In genomic region chr19:36686365-36687213, GRCh38 we compare ENCODE assay signal across 8 cellular contexts. TPM values are rescaled to one million over a fixed set of nuclear protein-coding genes. Genes with fewer than 3 reads are reported as not detected.
A peak's percentile ranks its signal among the peaks of the same experiment; 100 is the strongest.
DNase-seq lines count a peak whose midpoint lies in the region; TF ChIP-seq lines count a peak whose summit lies in the region.

No MANE protein-coding gene starts in this region.

- H3K27ac Mint-ChIP-seq in activated naive CD4-positive, alpha-beta T cell treated with anti-CD3 and anti-CD28 coated beads, Interleukin-2, amount 10 ng/mL, durations not matched to agents 7 days and 5 days: peak overlapping the region; percentile 97

- H3K27me3 ChIP-seq in thymus (ENCODE audit: control insufficient read depth, insufficient read depth): no peaks in the 10 kb centered on the region

- POLR2A ChIA-PET in GM10248 (lab: Yijun Ruan, JAX): no interaction called here

- intact Hi-C loops in lower leg skin (cut with DNase I; ENCODE audit: low total_unique reads): no loop called here

- WGBS in lower leg skin, 2 donors: 8 to 11% methylated on average over 20 of the region's 20 CpGs
- 17% methylated on average over 20 of the region's 20 CpGs for WGBS in thymus

- peaks cover 14% of the 10 kb centered on the region for H3K36me3 ChIP-seq in thymus (ENCODE audit: control insufficient read depth, insufficient read depth)

- peaks cover 31% of the 10 kb centered on the region for H3K4me1 Mint-ChIP-seq in activated naive CD4-positive, alpha-beta T cell treated with anti-CD3 and anti-CD28 coated beads, Interleukin-2, amount 10 ng/mL, durations not matched to agents 7 days and 5 days

- H3K4me1 ChIP-seq in thymus (ENCODE audit: control insufficient read depth, insufficient read depth, low read length): peaks cover 12% of the 10 kb centered on the region

- H3K27me3 Mint-ChIP-seq in activated naive CD4-positive, alpha-beta T cell treated with anti-CD3 and anti-CD28 coated beads, Interleukin-2, amount 10 ng/mL, durations not matched to agents 7 days and 5 days: peaks cover 6% of the 10 kb centered on the region

- CTCF ChIA-PET in activated naive CD4-positive, alpha-beta T cell treated with anti-CD3 and anti-CD28 coated beads, Interleukin-2, amount 10 ng/mL, durations not matched to agents 7 days and 5 days (lab: Charles Lee): no interaction called here
- CTCF ChIA-PET in GM10248 (lab: Yijun Ruan, JAX): interaction anchor here (1.0 to 1.4 kb wide), 3 partner anchors 16 to 203 kb away, joined by 3 to 4 read pairs (median 3); no protein-coding TSS in a partner anchor

- no peaks in the 10 kb centered on the region for H3K9me3 ChIP-seq in thymus (ENCODE audit: control insufficient read depth)

- peak overlapping the region; percentile 66 for H3K27ac ChIP-seq in thymus (ENCODE audit: low read depth)

- H3K4me3 ChIP-seq in lower leg skin (ENCODE audit: low read depth, poor library complexity, severe bottlenecking) (peak overlapping the region; percentile 60), thymus (ENCODE audit: low read length) (peak overlapping the region; percentile 82)

- TF ChIP-seq CTCF in lower leg skin (IDR thresholded peaks at IDR 0.05) (no peak), GM10248 (IDR thresholded peaks at IDR 0.05; ENCODE audit: control extremely low read depth, extremely low read depth, low read depth, missing control alignments) (no peak)

- peaks cover 68% of the 10 kb centered on the region for H3K36me3 Mint-ChIP-seq in activated naive CD4-positive, alpha-beta T cell treated with anti-CD3 and anti-CD28 coated beads, Interleukin-2, amount 10 ng/mL, durations not matched to agents 7 days and 5 days

- peak overlapping the region; percentile 99 for H3K4me3 Mint-ChIP-seq in activated naive CD4-positive, alpha-beta T cell treated with anti-CD3 and anti-CD28 coated beads, Interleukin-2, amount 10 ng/mL, durations not matched to agents 7 days and 5 days

- peak; percentile 21 for DNase-seq in activated naive CD4-positive, alpha-beta T cell treated with anti-CD3 and anti-CD28 coated beads, Interleukin-2, amount 10 ng/mL, durations not matched to agents 7 days and 5 days
- DNase-seq in activated naive CD4-positive, alpha-beta T cell (lab: John Stamatoyannopoulos, UW): no peak
- DNase-seq in NCI-H748 (lab: John Stamatoyannopoulos, UW; ENCODE audit: unreplicated experiment) (peak; percentile 49), cerebellar cortex (ENCODE audit: low spot score) (peak; percentile 42), lower leg skin (ENCODE audit: low spot score in 2 of 2) (peak in 1 of 2 donors; percentile 18), GM10248 (ENCODE audit: extremely low spot score) (no peak)
- DNase-seq in central memory CD4-positive, alpha-beta T cell: no peak

- peaks cover 37% of the 10 kb centered on the region for H3K9me3 Mint-ChIP-seq in activated naive CD4-positive, alpha-beta T cell treated with anti-CD3 and anti-CD28 coated beads, Interleukin-2, amount 10 ng/mL, durations not matched to agents 7 days and 5 days

- TF ChIP-seq POLR2A in lower leg skin (IDR thresholded peaks at IDR 0.05): no peak

RNA-seq across cellular contexts. Expression of gene ZNF567, which starts 0.8 kb away (rescaled TPM):
- total RNA-seq in lower leg skin: 1 to 10 TPM; 6.3 to 9.6 (median 7.7) TPM
- 5.7 TPM for polyA plus RNA-seq in thymus

RNA-seq across cellular contexts. Expression of gene ZNF461, which starts 20.0 kb away (rescaled TPM):
- 10 to 100 TPM in 1 of 4 donors, 1 to 10 TPM in 3; 5.9 to 19.3 (median 7.9) TPM for total RNA-seq in lower leg skin
- 9.1 TPM for polyA plus RNA-seq in thymus

Comparison
In these comparisons a context has a peak if more than half of its experiments do, and no peak if none do; other contexts are left out.
1. DNase-seq: peak in activated naive CD4-positive, alpha-beta T cell treated with anti-CD3 and anti-CD28 coated beads, Interleukin-2, amount 10 ng/mL, durations not matched to agents 7 days and 5 days (single experiment), NCI-H748 (single experiment) and cerebellar cortex (single experiment); none in activated naive CD4-positive, alpha-beta T cell (0 of 4), GM10248 (single experiment) and central memory CD4-positive, alpha-beta T cell (single experiment).